ENCODE assay signal across 1 cellular context in genomic region chr11:120183701-120184141, GRCh38.
TF ChIP-seq lines count a peak whose summit lies in the region.

No MANE protein-coding gene starts in this region.

TF ChIP-seq in WTC11, 78 proteins besides CTCF, POLR2A, EP300 and RAD21 (continued from another document):
- TF ChIP-seq FOXP4 (CRISPR knock-in tag; IDR thresholded peaks at IDR 0.05) (no peak), ZNF219 (CRISPR knock-in tag; IDR thresholded peaks at IDR 0.05; ENCODE audit: borderline replicate concordance) (no peak)
TF ChIP-seq in WTC11: peak in this region for 0.
